In the genomic region with DNA sequence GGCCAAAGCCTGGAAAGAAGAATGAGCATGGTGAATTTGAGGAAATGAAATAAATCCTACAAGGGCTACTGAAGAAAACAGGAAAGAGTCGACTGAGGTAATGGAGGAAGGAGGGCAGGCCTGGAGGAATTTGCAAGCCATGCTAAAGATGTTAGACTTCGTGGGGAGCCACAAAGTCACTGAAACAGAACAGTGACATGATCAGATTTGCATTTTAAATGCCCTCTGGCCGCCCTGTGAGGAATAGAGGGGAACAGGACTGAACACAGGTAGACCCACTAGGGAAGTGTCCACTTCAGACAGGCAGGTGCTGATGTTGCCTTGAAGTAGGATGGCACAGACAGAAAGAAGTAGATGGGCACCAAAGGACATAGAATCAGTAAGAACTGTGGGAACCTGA, we compare ENCODE assay signal across 17 cellular contexts. TPM values are rescaled to one million over a fixed set of nuclear protein-coding genes. Genes with fewer than 3 reads are reported as not detected.
"Had no signal": no experiment of that assay in that cellular context is flagged by ENCODE, and none has a peak within 500 bp of the region (broad histone marks: within the 10 kb centered on the region; RNA-seq: fewer than 3 reads in every experiment).

No MANE protein-coding gene starts in this region.

- H3K9ac ChIP-seq: parathyroid adenoma had no signal

- H3K79me2 ChIP-seq: parathyroid adenoma had no signal

- H3K27me3 Mint-ChIP-seq: activated naive CD8-positive, alpha-beta T cell treated with anti-CD3 and anti-CD28 coated beads, Interleukin-2, amount 50 U/mL, for 24 hours had no signal

- H3K4me1 ChIP-seq: ascending aorta, parathyroid adenoma, sigmoid colon, spleen had no signal

- H3K27me3 ChIP-seq: ascending aorta, neutrophil, sigmoid colon, spleen had no signal

- H3K27ac ChIP-seq: ascending aorta, neutrophil, parathyroid adenoma, sigmoid colon, spleen had no signal

- DNase-seq: activated CD4-positive, alpha-beta T cell treated with anti-CD3 and anti-CD28 coated beads, Interleukin-2, amount 50 U/mL, for 1 hour; activated naive CD4-positive, alpha-beta T cell treated with Interleukin-2 at 50 U/mL for 16 hours; activated naive CD8-positive, alpha-beta T cell treated with anti-CD3 and anti-CD28 coated beads, Interleukin-2, amount 50 U/mL, for 24 hours; activated T-cell treated with anti-CD3 and anti-CD28 coated beads for 4 hours; left ventricle myocardium superior; mesenchymal stem cell; natural killer cell; sigmoid colon; spleen had no signal

- H3K4me3 Mint-ChIP-seq: activated naive CD8-positive, alpha-beta T cell treated with anti-CD3 and anti-CD28 coated beads, Interleukin-2, amount 50 U/mL, for 24 hours; natural killer cell had no signal

- H3K4me1 Mint-ChIP-seq: activated naive CD8-positive, alpha-beta T cell treated with anti-CD3 and anti-CD28 coated beads, Interleukin-2, amount 50 U/mL, for 24 hours had no signal

- ATAC-seq: activated CD4-positive, CD25-positive, alpha-beta regulatory T cell treated with anti-CD3 and anti-CD28 coated beads, Interleukin-2, amount 50 U/mL, for 24 hours; activated naive CD8-positive, alpha-beta T cell treated with anti-CD3 and anti-CD28 coated beads, Interleukin-2, amount 50 U/mL, for 24 hours; esophagus mucosa; left ventricle myocardium superior; natural killer cell had no signal

- H3K4me3 ChIP-seq: ascending aorta, sigmoid colon, spleen had no signal

- H2AFZ ChIP-seq: parathyroid adenoma had no signal

- H3K36me3 Mint-ChIP-seq: natural killer cell had no signal

- H3K9me3 Mint-ChIP-seq: activated naive CD8-positive, alpha-beta T cell treated with anti-CD3 and anti-CD28 coated beads, Interleukin-2, amount 50 U/mL, for 24 hours; natural killer cell had no signal

- H3K27ac Mint-ChIP-seq: activated naive CD8-positive, alpha-beta T cell treated with anti-CD3 and anti-CD28 coated beads, Interleukin-2, amount 50 U/mL, for 24 hours; natural killer cell had no signal

RNA-seq across cellular contexts. Expression of gene RLN1, which starts 42.8 kb away (rescaled TPM):
- total RNA-seq: ascending aorta, esophagus mucosa, kidney epithelial cell, mucosa of gallbladder, sigmoid colon, ureter had no signal

RNA-seq across cellular contexts. Expression of gene PLGRKT, which starts 55.2 kb away (rescaled TPM):
- total RNA-seq: ascending aorta had no signal
